In genomic region chr12:91401190-91401589, GRCh38 we compare ENCODE assay signal across 16 cellular contexts.
DNase-seq lines count a peak whose midpoint lies in the region; ATAC-seq and TF ChIP-seq lines count a peak whose summit lies in the region.
"Had no signal": no experiment of that assay in that cellular context is flagged by ENCODE, and none has a peak within 500 bp of the region (broad histone marks: within the 10 kb centered on the region; RNA-seq: fewer than 3 reads in every experiment).

No MANE protein-coding gene starts in this region.

- TF ChIP-seq POLR2A in transverse colon (IDR thresholded peaks at IDR 0.05) = no peak
- TF ChIP-seq POLR2A in lower leg skin (IDR thresholded peaks at IDR 0.05) = no peak

- H3K4me3 Mint-ChIP-seq in endodermal cell = no peak overlapping the region
- H3K4me3 Mint-ChIP-seq: CD14-positive monocyte; CD4-positive, alpha-beta memory T cell; H9 had no signal

- ATAC-seq in mucosa of descending colon (peak; percentile 97), omental fat pad (ENCODE audit: low FRiP score) (no peak)

- H3K27me3 ChIP-seq in brain microvascular endothelial cell (replicated peaks) (no peaks in the 10 kb centered on the region), endodermal cell (ENCODE audit: control insufficient read depth, insufficient read depth, low read length, poor library complexity, severe bottlenecking) (no peaks in the 10 kb centered on the region), transverse colon (no peaks in the 10 kb centered on the region)
- H3K27me3 ChIP-seq: BLaER1 had no signal

- H3K27ac Mint-ChIP-seq in endodermal cell = no peak overlapping the region
- H3K27ac Mint-ChIP-seq: CD14-positive monocyte; CD4-positive, alpha-beta memory T cell; H9 had no signal

- peaks cover 15% of the 10 kb centered on the region for H3K4me1 Mint-ChIP-seq in endodermal cell
- H3K4me1 Mint-ChIP-seq: CD14-positive monocyte; CD4-positive, alpha-beta memory T cell had no signal

- in situ Hi-C loops in brain microvascular endothelial cell (cut with HindIII; ENCODE audit: low pct_ligation_motif_present, low sequenced_read_pairs) = no loop called here
- in situ Hi-C loops in transverse colon (cut with MboI; ENCODE audit: low pct_ligation_motif_present in 1 of 4, low pct_unique_long_range_greater_than_20kb in 1 of 4, low sequenced_read_pairs in 3 of 4) = no loop called here

- peaks cover 2% of the 10 kb centered on the region for H3K9me3 Mint-ChIP-seq in endodermal cell
- H3K9me3 Mint-ChIP-seq: H9 had no signal

- DNase-seq in brain microvascular endothelial cell (no peak), endodermal cell (no peak), mucosa of descending colon (no peak), transverse colon (no peak), NOMO-1 (lab: John Stamatoyannopoulos, UW; ENCODE audit: unreplicated experiment in 2 of 2) (no peak), omental fat pad (ENCODE audit: low spot score) (no peak), lower leg skin (ENCODE audit: low spot score in 2 of 2) (no peak)
- DNase-seq: 8988T; CD4-positive, alpha-beta memory T cell; DMS153; DMS79; GDM1; GOT3; H9 had no signal

- H3K4me1 ChIP-seq in endodermal cell (ENCODE audit: control insufficient read depth, insufficient read depth, low read length) = peaks cover 4% of the 10 kb centered on the region
- no peaks in the 10 kb centered on the region for H3K4me1 ChIP-seq in mucosa of descending colon (ENCODE audit: low read depth)
- H3K4me1 ChIP-seq in transverse colon = peaks cover 0 to 18% (median 2%) of the 10 kb centered on the region in 4 donors
- H3K4me1 ChIP-seq: BLaER1 had no signal

- H3K36me3 Mint-ChIP-seq in endodermal cell (ENCODE audit: low read depth) = no peaks in the 10 kb centered on the region
- H3K36me3 Mint-ChIP-seq: CD14-positive monocyte; CD4-positive, alpha-beta memory T cell had no signal

- H3K36me3 ChIP-seq in brain microvascular endothelial cell (replicated peaks) (no peaks in the 10 kb centered on the region), endodermal cell (ENCODE audit: control insufficient read depth, insufficient read depth, low read length) (no peaks in the 10 kb centered on the region), mucosa of descending colon (ENCODE audit: low read depth) (no peaks in the 10 kb centered on the region), transverse colon (no peaks in the 10 kb centered on the region)
- H3K36me3 ChIP-seq: BLaER1 had no signal

- no peak overlapping the region for H3K9ac ChIP-seq in endodermal cell (ENCODE audit: extremely low read depth, low read length, poor library complexity, severe bottlenecking)
- H3K9ac ChIP-seq: BLaER1 had no signal

- intact Hi-C loops in mucosa of descending colon (cut with DNase I, micrococcal nuclease) = no loop called here
- intact Hi-C loops in transverse colon (cut with DNase I; ENCODE audit: low total_unique reads) = no loop called here
- intact Hi-C loops in lower leg skin (cut with DNase I; ENCODE audit: low total_unique reads) = no loop called here

- no peaks in the 10 kb centered on the region for H3K9me3 ChIP-seq in endodermal cell (ENCODE audit: control insufficient read depth, low read length)
- H3K9me3 ChIP-seq in mucosa of descending colon = no peaks in the 10 kb centered on the region
- H3K9me3 ChIP-seq in transverse colon = no peaks in the 10 kb centered on the region
- H3K9me3 ChIP-seq: BLaER1 had no signal

- H3K4me3 ChIP-seq in brain microvascular endothelial cell (ENCODE audit: low read depth, low read length) (no peak overlapping the region), endodermal cell (ENCODE audit: low read length) (peak overlapping the region; percentile 20), mucosa of descending colon (no peak overlapping the region), transverse colon (no peak overlapping the region), lower leg skin (ENCODE audit: low read depth, poor library complexity, severe bottlenecking) (no peak overlapping the region)
- H3K4me3 ChIP-seq: BLaER1 had no signal

- no peak for TF ChIP-seq CTCF in brain microvascular endothelial cell (IDR thresholded peaks at IDR 0.05; ENCODE audit: low read depth, low read length, missing control alignments)
- no peak for TF ChIP-seq CTCF in endodermal cell (conservative IDR thresholded peaks at IDR 0.05)
- TF ChIP-seq CTCF in mucosa of descending colon (IDR thresholded peaks at IDR 0.05) = no peak
- no peak for TF ChIP-seq CTCF in transverse colon (IDR thresholded peaks at IDR 0.05)
- no peak for TF ChIP-seq CTCF in omental fat pad (IDR thresholded peaks at IDR 0.05)
- no peak for TF ChIP-seq CTCF in lower leg skin (IDR thresholded peaks at IDR 0.05)

- H3K27ac ChIP-seq in brain microvascular endothelial cell (peak overlapping the region; percentile 45), endodermal cell (ENCODE audit: low read depth, low read length) (no peak overlapping the region), transverse colon (peak overlapping the region in 3 of 4 donors; percentile 3 to 27 (median 20))
- H3K27ac ChIP-seq: BLaER1 had no signal

- peaks cover 4% of the 10 kb centered on the region for H3K27me3 Mint-ChIP-seq in endodermal cell (ENCODE audit: insufficient read depth)
- H3K27me3 Mint-ChIP-seq: CD4-positive, alpha-beta memory T cell had no signal

- TF ChIP-seq EP300 in transverse colon (IDR thresholded peaks at IDR 0.05; ENCODE audit: low read depth) = no peak
